ENCODE assay signal across 11 cellular contexts in genomic region chr3:14915636-14916222, GRCh38. TPM values are rescaled to one million over a fixed set of nuclear protein-coding genes. Genes with fewer than 3 reads are reported as not detected.
A peak's percentile ranks its signal among the peaks of the same experiment; 100 is the strongest.
DNase-seq lines count a peak whose midpoint lies in the region; ATAC-seq and TF ChIP-seq lines count a peak whose summit lies in the region.
"Had no signal": no experiment of that assay in that cellular context is flagged by ENCODE, and none has a peak within 500 bp of the region (broad histone marks: within the 10 kb centered on the region; RNA-seq: fewer than 3 reads in every experiment).

No MANE protein-coding gene starts in this region.

- TF ChIP-seq CTCF in HFFc6 (IDR thresholded peaks at IDR 0.05) (peak; percentile 25; the same call in 1 of the 2 replicates), mucosa of descending colon (IDR thresholded peaks at IDR 0.05) (no peak)

- H3K27ac Mint-ChIP-seq in HFFc6, result no peak overlapping the region
- no peak overlapping the region for H3K27ac Mint-ChIP-seq in activated naive CD8-positive, alpha-beta T cell treated with anti-CD3 and anti-CD28 coated beads, Interleukin-2, amount 50 U/mL, for 24 hours
- H3K27ac Mint-ChIP-seq: activated naive CD4-positive, alpha-beta T cell treated with anti-CD3 and anti-CD28 coated beads, Interleukin-2, amount 50 U/mL, for 24 hours had no signal

- intact Hi-C loops in mucosa of descending colon (cut with DNase I, micrococcal nuclease), result loop anchor here in 1 of 2 donors (10.0 kb wide), 1 partner anchor 121 kb away; no protein-coding TSS in a partner anchor

- peak; percentile 33 for ATAC-seq in activated naive CD8-positive, alpha-beta T cell treated with anti-CD3 and anti-CD28 coated beads, Interleukin-2, amount 50 U/mL, for 24 hours
- peak; percentile 35 for ATAC-seq in mucosa of descending colon
- ATAC-seq in HG02798 (IDR thresholded peaks at IDR 0.05; ENCODE audit: poor library complexity, unreplicated experiment), result no peak
- ATAC-seq in GM18870 (IDR thresholded peaks at IDR 0.05; ENCODE audit: unreplicated experiment), result no peak

- H3K4me3 Mint-ChIP-seq in HFFc6, result no peak overlapping the region
- H3K4me3 Mint-ChIP-seq in activated naive CD8-positive, alpha-beta T cell treated with anti-CD3 and anti-CD28 coated beads, Interleukin-2, amount 50 U/mL, for 24 hours, result no peak overlapping the region
- H3K4me3 Mint-ChIP-seq: activated naive CD4-positive, alpha-beta T cell treated with anti-CD3 and anti-CD28 coated beads, Interleukin-2, amount 50 U/mL, for 24 hours had no signal

- H3K27me3 Mint-ChIP-seq in HFFc6 (ENCODE audit: insufficient read depth), result peaks cover 37% of the 10 kb centered on the region
- no peaks in the 10 kb centered on the region for H3K27me3 Mint-ChIP-seq in activated naive CD8-positive, alpha-beta T cell treated with anti-CD3 and anti-CD28 coated beads, Interleukin-2, amount 50 U/mL, for 24 hours
- H3K27me3 Mint-ChIP-seq: activated naive CD4-positive, alpha-beta T cell treated with anti-CD3 and anti-CD28 coated beads, Interleukin-2, amount 50 U/mL, for 24 hours had no signal

- H3K4me1 Mint-ChIP-seq in HFFc6 (ENCODE audit: low read depth), result peaks cover under 1% of the 10 kb centered on the region; the same call in 1 of the 2 replicates
- H3K4me1 Mint-ChIP-seq in activated naive CD8-positive, alpha-beta T cell treated with anti-CD3 and anti-CD28 coated beads, Interleukin-2, amount 50 U/mL, for 24 hours, result no peaks in the 10 kb centered on the region
- H3K4me1 Mint-ChIP-seq: activated naive CD4-positive, alpha-beta T cell treated with anti-CD3 and anti-CD28 coated beads, Interleukin-2, amount 50 U/mL, for 24 hours had no signal

- no peaks in the 10 kb centered on the region for H3K9me3 Mint-ChIP-seq in HFFc6
- H3K9me3 Mint-ChIP-seq in activated naive CD8-positive, alpha-beta T cell treated with anti-CD3 and anti-CD28 coated beads, Interleukin-2, amount 50 U/mL, for 24 hours, result no peaks in the 10 kb centered on the region
- H3K9me3 Mint-ChIP-seq: activated naive CD4-positive, alpha-beta T cell treated with anti-CD3 and anti-CD28 coated beads, Interleukin-2, amount 50 U/mL, for 24 hours had no signal

- no peak overlapping the region for H3K4me3 ChIP-seq in mucosa of descending colon
- H3K4me3 ChIP-seq: smooth muscle cell had no signal

- DNase-seq in D341Med (ENCODE audit: low spot score) (peak; percentile 59), HFFc6 (no peak), mucosa of descending colon (peak in 1 of 3 donors; percentile 47), NK-92 (lab: John Stamatoyannopoulos, UW; ENCODE audit: unreplicated experiment) (no peak), DMS 273 treated with DMSO at 0.1 percent for 48 hours (lab: John Stamatoyannopoulos, UW) (no peak)
- no peak for DNase-seq in activated naive CD8-positive, alpha-beta T cell treated with anti-CD3 and anti-CD28 coated beads, Interleukin-2, amount 50 U/mL, for 24 hours
- DNase-seq: NCI-H82 had no signal

- no peaks in the 10 kb centered on the region for H3K9me3 ChIP-seq in mucosa of descending colon

- no peaks in the 10 kb centered on the region for H3K4me1 ChIP-seq in mucosa of descending colon (ENCODE audit: low read depth)

- H3K36me3 Mint-ChIP-seq in HFFc6 (ENCODE audit: low read depth), result no peaks in the 10 kb centered on the region
- no peaks in the 10 kb centered on the region for H3K36me3 Mint-ChIP-seq in activated naive CD8-positive, alpha-beta T cell treated with anti-CD3 and anti-CD28 coated beads, Interleukin-2, amount 50 U/mL, for 24 hours (ENCODE audit: low read depth)
- H3K36me3 Mint-ChIP-seq: activated naive CD4-positive, alpha-beta T cell treated with anti-CD3 and anti-CD28 coated beads, Interleukin-2, amount 50 U/mL, for 24 hours had no signal

- no peaks in the 10 kb centered on the region for H3K36me3 ChIP-seq in mucosa of descending colon (ENCODE audit: low read depth)

RNA-seq across cellular contexts. Expression of gene NR2C2, which starts 31.7 kb away (rescaled TPM):
- total RNA-seq in HFFc6 (2021; fragmentation: NEBNext Ultra II Directional; extraction: Animal tissue kit (Norgen Biotek cat#: 25700)), result 10 to 100 TPM; 23.7 to 35.2 (median 28.6) TPM
- 10 to 100 TPM; 37.6 to 56.6 (median 53.9) TPM for total RNA-seq in mucosa of descending colon

Comparison
In these comparisons a context has a peak if more than half of its experiments do, and no peak if none do; other contexts are left out.
1. ATAC-seq: peak in activated naive CD8-positive, alpha-beta T cell treated with anti-CD3 and anti-CD28 coated beads, Interleukin-2, amount 50 U/mL, for 24 hours (single experiment) and mucosa of descending colon (single experiment); none in HG02798 (single experiment) and GM18870 (single experiment).